ENCODE assay signal across 8 cellular contexts in the genomic region with DNA sequence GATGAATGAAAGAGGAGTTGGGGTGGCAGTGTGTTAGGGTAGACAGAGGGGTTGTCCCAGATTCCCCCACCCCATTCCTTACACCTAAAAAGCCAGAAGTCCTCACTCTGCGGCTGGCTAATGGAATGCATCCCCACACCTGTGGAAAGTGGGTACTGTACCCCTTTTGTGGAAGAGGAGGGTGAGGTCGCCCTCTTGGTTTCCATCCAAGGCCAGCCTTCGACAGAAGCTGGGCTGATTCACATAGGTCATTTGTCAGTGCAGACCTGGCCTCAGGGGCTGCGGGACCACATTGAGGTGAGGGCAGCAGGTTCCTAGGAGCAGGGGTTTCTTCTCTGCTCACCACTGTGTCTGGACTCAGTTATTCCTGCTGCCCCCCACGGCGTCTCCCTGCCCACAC.
"Had no signal": no experiment of that assay in that cellular context is flagged by ENCODE, and none has a peak within 500 bp of the region (broad histone marks: within the 10 kb centered on the region; RNA-seq: fewer than 3 reads in every experiment).

No MANE protein-coding gene starts in this region.

- H3K9ac ChIP-seq: GM23248 had no signal

- H3K9me3 ChIP-seq: HAP-1 had no signal

- H2AFZ ChIP-seq: GM23248 had no signal

- H3K36me3 ChIP-seq: HAP-1 had no signal

- FAIRE-seq: HTR-8/SVneo, K562 had no signal

- H3K4me1 ChIP-seq: HAP-1 had no signal

- ATAC-seq: HCT116 had no signal

- H3K4me3 ChIP-seq: GM23248, HAP-1, K562 had no signal

- DNase-seq: GM23248, GOT3, H7, IMR-90 had no signal

- H3K27ac ChIP-seq: GM23248 had no signal
